In genomic region chr14:68015356-68016242, GRCh38 we compare ENCODE assay signal across 26 cellular contexts.
A peak's percentile ranks its signal among the peaks of the same experiment; 100 is the strongest.
DNase-seq lines count a peak whose midpoint lies in the region; ATAC-seq, FAIRE-seq and TF ChIP-seq lines count a peak whose summit lies in the region.
"Had no signal": no experiment of that assay in that cellular context is flagged by ENCODE, and none has a peak within 500 bp of the region (broad histone marks: within the 10 kb centered on the region; RNA-seq: fewer than 3 reads in every experiment).

No MANE protein-coding gene starts in this region.

- H3K4me3 ChIP-seq in K562 (no peak overlapping the region), foreskin fibroblast (ENCODE audit: low read depth in 1 of 2, low read length in 2 of 2) (no peak overlapping the region)
- H3K4me3 ChIP-seq: GM23338, left ventricle myocardium inferior, skin epidermis, tibial artery had no signal

- H3K79me2 ChIP-seq in K562 (ENCODE audit: control insufficient read depth, insufficient read depth, low read length), result no peaks in the 10 kb centered on the region

- DNase-seq in DMS53 (lab: John Stamatoyannopoulos, UW) (peak; percentile 51), HTR-8/SVneo (ENCODE audit: insufficient read length, low spot score) (no peak), K562 (ENCODE audit: extremely low read depth in 1 of 4, low spot score in 3 of 4) (no peak), osteocyte (ENCODE audit: extremely low spot score, unreplicated experiment) (no peak), foreskin fibroblast (no peak), MV-4-11 (lab: John Stamatoyannopoulos, UW) (no peak), dermis blood vessel endothelial cell (no peak)
- no peak for DNase-seq in activated T-cell treated with anti-CD3 and anti-CD28 coated beads, Interleukin-2, amount 50 U/mL, for 24 hours
- DNase-seq: activated CD4-positive, alpha-beta T cell treated with anti-CD3 and anti-CD28 coated beads for 1 hour; activated gamma-delta T cell; CD8-positive, alpha-beta T cell; DMS153; left ventricle myocardium inferior; NCI-H1436; NCI-H2081 treated with DMSO at 0.1 percent for 48 hours; NCI-H345; NCI-H774; stimulated activated naive CD8-positive, alpha-beta T cell treated with anti-CD3 and anti-CD28 coated beads, Interleukin-15, amount 100 ng/mL, for 72 hours; tibial artery had no signal

- TF ChIP-seq EP300 in K562 (IDR thresholded peaks at IDR 0.05; ENCODE audit: low read length), result no peak

- no peak overlapping the region for H3K4me2 ChIP-seq in K562 (ENCODE audit: insufficient read depth, low read length)
- H3K4me2 ChIP-seq: GM23338 had no signal

- intact Hi-C loops in K562 (cut with micrococcal nuclease), result no loop called here

- no peaks in the 10 kb centered on the region for H3K36me3 Mint-ChIP-seq in osteocyte (ENCODE audit: unreplicated experiment)
- H3K36me3 Mint-ChIP-seq in activated T-cell treated with anti-CD3 and anti-CD28 coated beads, Interleukin-2, amount 50 U/mL, for 24 hours (ENCODE audit: low read depth), result no peaks in the 10 kb centered on the region
- H3K36me3 Mint-ChIP-seq: CD8-positive, alpha-beta T cell had no signal

- TF ChIP-seq POLR2A in K562 (conservative IDR thresholded peaks at IDR 0.05), result no peak

- in situ Hi-C loops in K562 (cut with MboI), result no loop called here

- TF ChIP-seq RAD21 in K562 (CRISPR knock-in tag; conservative IDR thresholded peaks at IDR 0.05 in 1 of 2, IDR thresholded peaks at IDR 0.05 in 1 of 2), result no peak

- H3K36me3 ChIP-seq in K562 (ENCODE audit: control insufficient read depth, insufficient read depth, low read length), result no peaks in the 10 kb centered on the region
- H3K36me3 ChIP-seq: left ventricle myocardium inferior, neutrophil, tibial artery had no signal

- FAIRE-seq in HTR-8/SVneo (lab: Jason Lieb, UNC) (peak; percentile 96), K562 (lab: Jason Lieb, UNC) (no peak)

- no peaks in the 10 kb centered on the region for H3K9me3 Mint-ChIP-seq in osteocyte (ENCODE audit: unreplicated experiment)
- no peaks in the 10 kb centered on the region for H3K9me3 Mint-ChIP-seq in activated T-cell treated with anti-CD3 and anti-CD28 coated beads, Interleukin-2, amount 50 U/mL, for 24 hours
- H3K9me3 Mint-ChIP-seq: central memory CD8-positive, alpha-beta T cell; T-helper 1 cell treated with Interleukin-12 subunit alpha and Interleukin-12 subunit beta and Interleukin-4 antibody, amounts not matched to agents 30 μg/mL and 1 μg/mL, for 36 hours had no signal

- no peaks in the 10 kb centered on the region for H3K4me1 ChIP-seq in K562 (replicated peaks in 1 of 2; ENCODE audit: control insufficient read depth in 2 of 2, insufficient read depth in 2 of 2, low read length in 2 of 2)
- H3K4me1 ChIP-seq: left ventricle myocardium inferior had no signal

- H3K9ac ChIP-seq in K562 (ENCODE audit: insufficient read depth in 1 of 2, low read depth in 2 of 2, low read length in 2 of 2), result no peak overlapping the region

- no peaks in the 10 kb centered on the region for H3K27me3 ChIP-seq in K562 (ENCODE audit: control insufficient read depth in 2 of 2, insufficient read depth in 2 of 2, low read length in 2 of 2)
- H3K27me3 ChIP-seq: neutrophil, tibial artery had no signal

- peaks cover 47% of the 10 kb centered on the region for H3K4me1 Mint-ChIP-seq in osteocyte (ENCODE audit: unreplicated experiment)
- no peaks in the 10 kb centered on the region for H3K4me1 Mint-ChIP-seq in activated T-cell treated with anti-CD3 and anti-CD28 coated beads, Interleukin-2, amount 50 U/mL, for 24 hours (ENCODE audit: low read depth)
- H3K4me1 Mint-ChIP-seq: central memory CD8-positive, alpha-beta T cell; stimulated activated naive CD8-positive, alpha-beta T cell treated with anti-CD3 and anti-CD28 coated beads, Interleukin-15, amount 100 ng/mL, for 72 hours had no signal

- TF ChIP-seq CTCF in K562 (IDR thresholded peaks at IDR 0.05 in 2 of 3, conservative IDR thresholded peaks at IDR 0.05 in 1 of 3; ENCODE audit: insufficient read depth in 2 of 3, low read depth in 1 of 3, low read length in 3 of 3), result no peak
- no peak for TF ChIP-seq CTCF in osteocyte (IDR thresholded peaks at IDR 0.05)
- no peak for TF ChIP-seq CTCF in foreskin fibroblast (IDR thresholded peaks at IDR 0.05; ENCODE audit: low read depth, low read length)

- no peak overlapping the region for H3K27ac ChIP-seq in K562 (ENCODE audit: extremely low read depth, low read depth, low read length)
- H3K27ac ChIP-seq: left ventricle myocardium inferior, neutrophil, tibial artery had no signal

- ATAC-seq in K562, result no peak
- ATAC-seq: CD8-positive, alpha-beta T cell; GM23338; stimulated activated naive CD8-positive, alpha-beta T cell treated with anti-CD3 and anti-CD28 coated beads, Interleukin-15, amount 100 ng/mL, for 72 hours had no signal

- no TSS peak for BruUV-seq in K562 (replicated peaks; lab: Mats Ljungman, UMichigan)

- POLR2A ChIA-PET in K562 (lab: Yijun Ruan, JAX), result no interaction called here

- peak overlapping the region; percentile 65 for H3K27ac Mint-ChIP-seq in osteocyte (ENCODE audit: unreplicated experiment)
- H3K27ac Mint-ChIP-seq in activated T-cell treated with anti-CD3 and anti-CD28 coated beads, Interleukin-2, amount 50 U/mL, for 24 hours, result no peak overlapping the region
- H3K27ac Mint-ChIP-seq: B cell; CD8-positive, alpha-beta T cell; dendritic cell treated with granulocyte-macrophage colony-stimulating factor and Interleukin-4, amounts not matched to agents 40 ng/mL and 50 ng/mL, for 4 days; GM23338; stimulated activated naive CD8-positive, alpha-beta T cell treated with anti-CD3 and anti-CD28 coated beads, Interleukin-15, amount 100 ng/mL, for 72 hours; T-helper 1 cell treated with Interleukin-12 subunit alpha and Interleukin-12 subunit beta and Interleukin-4 antibody, amounts not matched to agents 30 μg/mL and 1 μg/mL, for 36 hours had no signal

- H3K9me3 ChIP-seq in K562 (replicated peaks; ENCODE audit: control insufficient read depth, insufficient read depth, low read depth, low read length), result no peaks in the 10 kb centered on the region; the same call in 1 of the 2 replicates
- H3K9me3 ChIP-seq: left ventricle myocardium inferior, neutrophil, tibial artery had no signal

- H3K9me1 ChIP-seq in K562 (ENCODE audit: control insufficient read depth, insufficient read depth, low read length), result no peaks in the 10 kb centered on the region

- no peaks in the 10 kb centered on the region for H4K20me1 ChIP-seq in K562 (replicated peaks; ENCODE audit: control insufficient read depth, insufficient read depth, low read length)

- CTCF ChIA-PET in K562 (lab: Yijun Ruan, JAX; ENCODE audit: low intra/inter-chr PET ratio), result no interaction called here

- no peaks in the 10 kb centered on the region for H3K27me3 Mint-ChIP-seq in osteocyte (ENCODE audit: unreplicated experiment)
- H3K27me3 Mint-ChIP-seq in activated T-cell treated with anti-CD3 and anti-CD28 coated beads, Interleukin-2, amount 50 U/mL, for 24 hours, result no peaks in the 10 kb centered on the region
- H3K27me3 Mint-ChIP-seq: B cell; central memory CD8-positive, alpha-beta T cell; dendritic cell treated with granulocyte-macrophage colony-stimulating factor and Interleukin-4, amounts not matched to agents 40 ng/mL and 50 ng/mL, for 4 days; stimulated activated naive CD8-positive, alpha-beta T cell treated with anti-CD3 and anti-CD28 coated beads, Interleukin-15, amount 100 ng/mL, for 72 hours had no signal

- H3K4me3 Mint-ChIP-seq in osteocyte (ENCODE audit: unreplicated experiment), result no peak overlapping the region
- H3K4me3 Mint-ChIP-seq in activated T-cell treated with anti-CD3 and anti-CD28 coated beads, Interleukin-2, amount 50 U/mL, for 24 hours, result no peak overlapping the region
- H3K4me3 Mint-ChIP-seq: B cell; CD8-positive, alpha-beta T cell; central memory CD8-positive, alpha-beta T cell; dendritic cell treated with granulocyte-macrophage colony-stimulating factor and Interleukin-4, amounts not matched to agents 40 ng/mL and 50 ng/mL, for 4 days; GM23338; stimulated activated naive CD8-positive, alpha-beta T cell treated with anti-CD3 and anti-CD28 coated beads, Interleukin-15, amount 100 ng/mL, for 72 hours; T-helper 1 cell treated with Interleukin-12 subunit alpha and Interleukin-12 subunit beta and Interleukin-4 antibody, amounts not matched to agents 30 μg/mL and 1 μg/mL, for 36 hours had no signal

- 49% methylated on average over 11 of the region's 12 CpGs for WGBS in K562 (ENCODE audit: insufficient coverage, low coverage, missing lambda C conversion rate)

- H2AFZ ChIP-seq in K562 (ENCODE audit: low read depth, low read length), result no peak overlapping the region
- H2AFZ ChIP-seq: GM23338 had no signal

TF ChIP-seq in K562, 482 proteins besides CTCF, POLR2A, EP300 and RAD21:
- TF ChIP-seq SPI1 (IDR thresholded peaks at IDR 0.05; ENCODE audit: borderline replicate concordance, low read depth, low read length) (no peak), HBP1 (CRISPR knock-in tag; IDR thresholded peaks at IDR 0.05) (no peak), ZNF431 (CRISPR knock-in tag; IDR thresholded peaks at IDR 0.05) (peak; percentile 84), THRAP3 (IDR thresholded peaks at IDR 0.05; ENCODE audit: borderline replicate concordance) (no peak)
- TF ChIP-seq, protein P1, sequence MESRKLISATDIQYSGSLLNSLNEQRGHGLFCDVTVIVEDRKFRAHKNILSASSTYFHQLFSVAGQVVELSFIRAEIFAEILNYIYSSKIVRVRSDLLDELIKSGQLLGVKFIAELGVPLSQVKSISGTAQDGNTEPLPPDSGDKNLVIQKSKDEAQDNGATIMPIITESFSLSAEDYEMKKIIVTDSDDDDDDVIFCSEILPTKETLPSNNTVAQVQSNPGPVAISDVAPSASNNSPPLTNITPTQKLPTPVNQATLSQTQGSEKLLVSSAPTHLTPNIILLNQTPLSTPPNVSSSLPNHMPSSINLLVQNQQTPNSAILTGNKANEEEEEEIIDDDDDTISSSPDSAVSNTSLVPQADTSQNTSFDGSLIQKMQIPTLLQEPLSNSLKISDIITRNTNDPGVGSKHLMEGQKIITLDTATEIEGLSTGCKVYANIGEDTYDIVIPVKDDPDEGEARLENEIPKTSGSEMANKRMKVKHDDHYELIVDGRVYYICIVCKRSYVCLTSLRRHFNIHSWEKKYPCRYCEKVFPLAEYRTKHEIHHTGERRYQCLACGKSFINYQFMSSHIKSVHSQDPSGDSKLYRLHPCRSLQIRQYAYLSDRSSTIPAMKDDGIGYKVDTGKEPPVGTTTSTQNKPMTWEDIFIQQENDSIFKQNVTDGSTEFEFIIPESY (CRISPR knock-in tag; IDR thresholded peaks at IDR 0.05), result peak; percentile 74; the same call in 1 of the 2 replicates
